Comparison of ENCODE assay signal across 10 cellular contexts in genomic region chr3:129592362-129593150, GRCh38. TPM values are rescaled to one million over a fixed set of nuclear protein-coding genes. Genes with fewer than 3 reads are reported as not detected.
DNase-seq lines count a peak whose midpoint lies in the region; ATAC-seq and TF ChIP-seq lines count a peak whose summit lies in the region.
"Had no signal": no experiment of that assay in that cellular context is flagged by ENCODE, and none has a peak within 500 bp of the region (broad histone marks: within the 10 kb centered on the region; RNA-seq: fewer than 3 reads in every experiment).

No MANE protein-coding gene starts in this region.

- peaks cover 34% of the 10 kb centered on the region for H3K4me1 Mint-ChIP-seq in endodermal cell

- no peaks in the 10 kb centered on the region for H3K27me3 ChIP-seq in endodermal cell (ENCODE audit: control insufficient read depth, insufficient read depth, low read length, poor library complexity, severe bottlenecking)
- H3K27me3 ChIP-seq in transverse colon = no peaks in the 10 kb centered on the region

- in situ Hi-C loops in transverse colon (cut with MboI; ENCODE audit: low pct_ligation_motif_present in 1 of 4, low pct_unique_long_range_greater_than_20kb in 1 of 4, low sequenced_read_pairs in 3 of 4) = no loop called here

- peak; percentile 38 for TF ChIP-seq EP300 in transverse colon (IDR thresholded peaks at IDR 0.05; ENCODE audit: low read depth)

- ATAC-seq in HG02610 (IDR thresholded peaks at IDR 0.05; ENCODE audit: unreplicated experiment) (no peak), GM18502 (IDR thresholded peaks at IDR 0.05; ENCODE audit: poor library complexity, unreplicated experiment) (no peak)

- H3K27ac ChIP-seq in endodermal cell (ENCODE audit: low read depth, low read length) (no peak overlapping the region), transverse colon (peak overlapping the region; percentile 78 to 86 (median 81))

- H3K9me3 ChIP-seq in endodermal cell (ENCODE audit: control insufficient read depth, low read length) = no peaks in the 10 kb centered on the region
- H3K9me3 ChIP-seq in transverse colon = no peaks in the 10 kb centered on the region
- H3K9me3 ChIP-seq: A549 had no signal

- H3K9ac ChIP-seq in endodermal cell (ENCODE audit: extremely low read depth, low read length, poor library complexity, severe bottlenecking) = no peak overlapping the region

- no peak for TF ChIP-seq POLR2A in transverse colon (IDR thresholded peaks at IDR 0.05)

- peak overlapping the region; percentile 35 for H3K4me3 Mint-ChIP-seq in endodermal cell

- peak overlapping the region; percentile 80 for H3K27ac Mint-ChIP-seq in endodermal cell

- peaks cover 30% of the 10 kb centered on the region for H3K4me1 ChIP-seq in endodermal cell (ENCODE audit: control insufficient read depth, insufficient read depth, low read length)
- H3K4me1 ChIP-seq in transverse colon = peaks cover 18 to 53% (median 42%) of the 10 kb centered on the region in 4 donors

- peaks cover 4% of the 10 kb centered on the region for H3K36me3 Mint-ChIP-seq in endodermal cell (ENCODE audit: low read depth)

- DNase-seq in NCI-H1417 (lab: John Stamatoyannopoulos, UW) = peak in 2 of 3 experiments; percentile 75 to 81
- no peak for DNase-seq in NCI-H1417 treated with DMSO at 0.1 percent for 48 hours (lab: John Stamatoyannopoulos, UW)
- DNase-seq in endodermal cell = peak; percentile 88
- DNase-seq in midbrain (lab: John Stamatoyannopoulos, UW) = peak; percentile 72
- DNase-seq in transverse colon = peak; percentile 57
- no peak for DNase-seq in DMS 273 treated with DMSO at 0.1 percent for 48 hours (lab: John Stamatoyannopoulos, UW)
- DNase-seq: stimulated activated CD4-positive, alpha-beta T cell treated with anti-CD3 and anti-CD28 coated beads, Interleukin-12 subunit alpha, Interleukin-12 subunit beta, amount 100 ng/mL, for 4 hours had no signal

- 18 to 24% methylated on average over 11 to 21 of the region's 26 CpGs for WGBS in endodermal cell (ENCODE audit: insufficient coverage in 1 of 2, insufficient read length in 1 of 2), 2 experiments
- WGBS in transverse colon (ENCODE audit: low coverage in 1 of 2), 2 donors = 56 to 69% methylated on average over 15 to 24 of the region's 26 CpGs

- TF ChIP-seq CTCF in endodermal cell (conservative IDR thresholded peaks at IDR 0.05) = peak; percentile 0
- no peak for TF ChIP-seq CTCF in transverse colon (IDR thresholded peaks at IDR 0.05)

- H3K4me3 ChIP-seq in endodermal cell (ENCODE audit: low read length) (no peak overlapping the region), transverse colon (no peak overlapping the region)
- H3K4me3 ChIP-seq: A549 had no signal

- no peaks in the 10 kb centered on the region for H3K27me3 Mint-ChIP-seq in endodermal cell (ENCODE audit: insufficient read depth)

- H3K36me3 ChIP-seq in endodermal cell (ENCODE audit: control insufficient read depth, insufficient read depth, low read length) (no peaks in the 10 kb centered on the region), transverse colon (no peaks in the 10 kb centered on the region)

- no peaks in the 10 kb centered on the region for H3K9me3 Mint-ChIP-seq in endodermal cell

- intact Hi-C loops in transverse colon (cut with DNase I; ENCODE audit: low total_unique reads) = loop anchor here (1.0 to 5.0 kb wide), 2 partner anchors 34 to 1470 kb away; partner anchors contain the start of gene RUVBL1

RNA-seq across cellular contexts. Expression of gene PLXND1, which starts 13.9 kb away (rescaled TPM):
- total RNA-seq in endodermal cell (10 to 100 TPM; 73.1 to 83.2 TPM), transverse colon (10 to 100 TPM; 26.4 to 71.8 (median 35.8) TPM)
- 58.8 TPM for polyA plus RNA-seq in endodermal cell (2013, experiment 1 of 2)
- 68.1 TPM for polyA plus RNA-seq in endodermal cell (2013, experiment 2 of 2)

RNA-seq across cellular contexts. Expression of gene H1-8, which starts 49.6 kb away (rescaled TPM):
- total RNA-seq in endodermal cell = not detected
- polyA plus RNA-seq in endodermal cell (2013, experiment 1 of 2) = not detected
- not detected for polyA plus RNA-seq in endodermal cell (2013, experiment 2 of 2)
- not detected for total RNA-seq in transverse colon
- polyA plus RNA-seq: A549 had no signal

Comparison
In these comparisons a context has a peak if more than half of its experiments do, and no peak if none do; other contexts are left out.
1. DNase-seq: peak in NCI-H1417 (2 of 3), endodermal cell (single experiment), midbrain (single experiment) and transverse colon (single experiment); none in NCI-H1417 treated with DMSO at 0.1 percent for 48 hours (single experiment) and DMS 273 treated with DMSO at 0.1 percent for 48 hours (single experiment).